Comparison of ENCODE assay signal across 1 cellular context in the genomic region with DNA sequence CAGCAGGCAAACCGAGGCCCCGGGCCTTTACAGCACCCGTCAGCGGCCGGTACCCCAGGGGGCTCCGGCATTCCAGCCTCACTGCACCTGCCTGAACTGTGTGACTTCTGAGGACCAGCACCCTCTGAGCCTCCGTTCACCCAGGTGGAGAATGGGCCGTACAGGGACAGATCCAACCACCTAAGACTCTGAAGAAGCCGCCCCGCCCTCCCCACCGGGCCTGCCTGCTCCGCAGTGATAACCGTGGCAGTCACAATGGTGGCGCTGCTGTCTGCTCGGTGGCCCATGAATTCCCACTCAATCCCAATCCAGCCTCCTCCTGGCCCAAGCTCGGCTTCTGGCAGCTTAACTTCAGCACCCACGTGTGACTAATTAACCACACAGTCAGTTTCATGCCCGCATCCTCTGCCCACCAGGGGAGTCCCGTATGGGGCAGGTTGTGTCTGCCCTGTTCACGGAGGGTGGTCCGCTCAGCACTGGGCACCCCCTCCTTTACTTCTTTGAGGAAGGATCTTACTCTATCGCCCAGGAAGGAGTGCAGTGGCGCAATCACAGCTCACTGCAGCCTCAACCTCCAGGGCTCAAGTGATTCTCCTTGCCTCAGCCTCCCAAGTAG.
TF ChIP-seq lines count a peak whose summit lies in the region.

No MANE protein-coding gene starts in this region.

TF ChIP-seq in GM12878, 131 proteins besides CTCF, POLR2A, EP300 and RAD21 (continued from another document):
- no peak for TF ChIP-seq CUX1 (IDR thresholded peaks at IDR 0.05; ENCODE audit: insufficient replicate concordance, low read depth, low read length)
- TF ChIP-seq EED (IDR thresholded peaks at IDR 0.05; ENCODE audit: low read depth): no peak
- no peak for TF ChIP-seq CHD4 (IDR thresholded peaks at IDR 0.05)
- no peak for TF ChIP-seq STAT3 (IDR thresholded peaks at IDR 0.05; ENCODE audit: low read depth, low read length)
- no peak for TF ChIP-seq TBL1XR1 (IDR thresholded peaks at IDR 0.05; ENCODE audit: low read depth, low read length)
- TF ChIP-seq NFXL1 (IDR thresholded peaks at IDR 0.05; ENCODE audit: borderline replicate concordance): no peak
- no peak for TF ChIP-seq SRF (IDR thresholded peaks at IDR 0.05; ENCODE audit: low read depth in 2 of 2, low read length in 2 of 2)
- no peak for TF ChIP-seq PKNOX1 (IDR thresholded peaks at IDR 0.05)
- TF ChIP-seq NFYA (IDR thresholded peaks at IDR 0.05; ENCODE audit: borderline replicate concordance, low read depth, low read length): no peak
- no peak for TF ChIP-seq SREBF2 (IDR thresholded peaks at IDR 0.05; ENCODE audit: low read length)
- no peak for TF ChIP-seq ESRRA (IDR thresholded peaks at IDR 0.05; ENCODE audit: low read length)
- TF ChIP-seq HCFC1 (IDR thresholded peaks at IDR 0.05; ENCODE audit: low read length): no peak
- no peak; the same call in 1 of the 2 replicates for TF ChIP-seq FOXM1 (IDR thresholded peaks at IDR 0.05; ENCODE audit: low read depth, low read length)
- TF ChIP-seq IKZF2 (IDR thresholded peaks at IDR 0.05): peak; percentile 77 to 84
- TF ChIP-seq E2F4 (IDR thresholded peaks at IDR 0.05; ENCODE audit: low read depth, low read length): no peak
- TF ChIP-seq ETV6 (conservative IDR thresholded peaks at IDR 0.05 in 1 of 2, IDR thresholded peaks at IDR 0.05 in 1 of 2; ENCODE audit: borderline replicate concordance in 1 of 2, low read depth in 1 of 2): no peak
- TF ChIP-seq, protein P1, sequence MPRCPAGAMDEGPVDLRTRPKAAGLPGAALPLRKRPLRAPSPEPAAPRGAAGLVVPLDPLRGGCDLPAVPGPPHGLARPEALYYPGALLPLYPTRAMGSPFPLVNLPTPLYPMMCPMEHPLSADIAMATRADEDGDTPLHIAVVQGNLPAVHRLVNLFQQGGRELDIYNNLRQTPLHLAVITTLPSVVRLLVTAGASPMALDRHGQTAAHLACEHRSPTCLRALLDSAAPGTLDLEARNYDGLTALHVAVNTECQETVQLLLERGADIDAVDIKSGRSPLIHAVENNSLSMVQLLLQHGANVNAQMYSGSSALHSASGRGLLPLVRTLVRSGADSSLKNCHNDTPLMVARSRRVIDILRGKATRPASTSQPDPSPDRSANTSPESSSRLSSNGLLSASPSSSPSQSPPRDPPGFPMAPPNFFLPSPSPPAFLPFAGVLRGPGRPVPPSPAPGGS (IDR thresholded peaks at IDR 0.05; ENCODE audit: borderline replicate concordance, insufficient read depth, low read depth, low read length, poor library complexity, severe bottlenecking): no peak
- 0 out of 2 replicates have a peak, but pooled peaks have one; percentile 38 for TF ChIP-seq RELB (IDR thresholded peaks at IDR 0.05; ENCODE audit: low read depth)
- no peak for TF ChIP-seq SREBF1 (IDR thresholded peaks at IDR 0.05; ENCODE audit: low read length)
- peak; percentile 57 for TF ChIP-seq MTA2 (IDR thresholded peaks at IDR 0.05; ENCODE audit: low read depth)
- TF ChIP-seq ZNF592 (IDR thresholded peaks at IDR 0.05): no peak
- peak; percentile 27; the same call in 1 of the 2 replicates for TF ChIP-seq BCL11A (IDR thresholded peaks at IDR 0.05; ENCODE audit: low read depth, low read length)
- no peak for TF ChIP-seq ZZZ3 (IDR thresholded peaks at IDR 0.05; ENCODE audit: control insufficient read depth, insufficient read length, low read depth)
- no peak for TF ChIP-seq ZBED1 (IDR thresholded peaks at IDR 0.05; ENCODE audit: borderline replicate concordance)
- TF ChIP-seq FOXK2 (IDR thresholded peaks at IDR 0.05): no peak
- TF ChIP-seq PBX3 (IDR thresholded peaks at IDR 0.05; ENCODE audit: insufficient replicate concordance, low read depth, low read length): peak; percentile 3
- TF ChIP-seq, protein P2, sequence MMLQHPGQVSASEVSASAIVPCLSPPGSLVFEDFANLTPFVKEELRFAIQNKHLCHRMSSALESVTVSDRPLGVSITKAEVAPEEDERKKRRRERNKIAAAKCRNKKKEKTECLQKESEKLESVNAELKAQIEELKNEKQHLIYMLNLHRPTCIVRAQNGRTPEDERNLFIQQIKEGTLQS (IDR thresholded peaks at IDR 0.05; ENCODE audit: borderline replicate concordance, extremely low read depth, low read depth, low read length): no peak
- TF ChIP-seq BHLHE40 (IDR thresholded peaks at IDR 0.05; ENCODE audit: borderline replicate concordance in 1 of 2, low read depth in 2 of 2, low read length in 1 of 2): 0 out of 4 replicates have a peak, but pooled peaks of 1 of the 2 experiments have one; percentile 30
- TF ChIP-seq TCF7 (IDR thresholded peaks at IDR 0.05; ENCODE audit: borderline replicate concordance): no peak
- no peak for TF ChIP-seq CHD1 (IDR thresholded peaks at IDR 0.05; ENCODE audit: low read depth, low read length)
- no peak for TF ChIP-seq JUND (IDR thresholded peaks at IDR 0.05; ENCODE audit: low read depth, low read length)
- TF ChIP-seq NR2F1 (conservative IDR thresholded peaks at IDR 0.05): no peak
- TF ChIP-seq HDAC6 (IDR thresholded peaks at IDR 0.05; ENCODE audit: unreplicated experiment): no peak
- TF ChIP-seq YY1 (IDR thresholded peaks at IDR 0.05; ENCODE audit: low read depth, low read length): 0 out of 2 replicates have a peak, but pooled peaks have one; percentile 17
- TF ChIP-seq RAD51 (IDR thresholded peaks at IDR 0.05): no peak
- TF ChIP-seq YBX1 (IDR thresholded peaks at IDR 0.05): no peak
- no peak for TF ChIP-seq SIN3A (IDR thresholded peaks at IDR 0.05; ENCODE audit: low read depth, low read length)
- no peak for TF ChIP-seq SPI1 (IDR thresholded peaks at IDR 0.05; ENCODE audit: borderline replicate concordance, insufficient read depth, low read depth, low read length)
- no peak for TF ChIP-seq MYC (IDR thresholded peaks at IDR 0.05; ENCODE audit: insufficient read depth, insufficient read length, insufficient replicate concordance, low read length, severe bottlenecking)
- no peak for TF ChIP-seq MXI1 (IDR thresholded peaks at IDR 0.05; ENCODE audit: low read depth, low read length)
